12 cellular contexts compared by ENCODE assay signal in the genomic region with DNA sequence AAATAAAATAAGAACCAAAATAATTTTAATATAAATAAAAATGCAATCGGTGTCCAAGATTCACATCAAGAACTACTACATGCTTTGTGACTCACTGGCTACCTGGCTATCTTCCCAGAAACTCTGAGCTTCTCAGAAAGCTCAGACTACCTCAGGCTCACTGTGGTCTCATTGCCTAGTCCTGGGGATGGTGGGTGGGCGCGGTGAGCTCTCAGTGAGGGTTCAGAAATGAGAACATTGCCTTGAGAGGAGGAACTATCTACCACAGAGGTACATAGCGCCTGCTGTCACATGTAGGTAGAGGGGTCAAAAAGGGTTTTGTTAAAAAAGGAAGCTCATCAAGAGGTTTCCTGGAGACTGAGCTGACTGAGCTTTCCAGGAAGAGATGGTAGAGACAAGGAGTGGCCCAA.
A peak's percentile ranks its signal among the peaks of the same experiment; 100 is the strongest.
DNase-seq lines count a peak whose midpoint lies in the region; ATAC-seq lines count a peak whose summit lies in the region.
"Had no signal": no experiment of that assay in that cellular context is flagged by ENCODE, and none has a peak within 500 bp of the region (broad histone marks: within the 10 kb centered on the region; RNA-seq: fewer than 3 reads in every experiment).

No MANE protein-coding gene starts in this region.

- peak; percentile 19 to 37 for ATAC-seq in activated CD4-positive, CD25-positive, alpha-beta regulatory T cell treated with anti-CD3 and anti-CD28 coated beads, Interleukin-2, amount 50 U/mL, for 24 hours
- ATAC-seq in HG03196 (IDR thresholded peaks at IDR 0.05; ENCODE audit: unreplicated experiment) (no peak), GM18498 (IDR thresholded peaks at IDR 0.05; ENCODE audit: unreplicated experiment) (no peak)
- ATAC-seq: natural killer cell treated with Interleukin-12 subunit alpha and Interleukin-12 subunit beta and Interleukin-15 and Interleukin-18, amount 100 ng/mL, for 72 hours had no signal

- DNase-seq in activated CD4-positive, CD25-positive, alpha-beta regulatory T cell treated with anti-CD3 and anti-CD28 coated beads, Interleukin-2, amount 50 U/mL, for 72 hours, result no peak
- DNase-seq in NCI-H226, result peak; percentile 11
- peak; percentile 24 for DNase-seq in dermis blood vessel endothelial cell
- DNase-seq in non-pigmented ciliary epithelial cell (ENCODE audit: low read depth), result peak; percentile 13
- no peak for DNase-seq in NCI-H2081 treated with DMSO at 0.1 percent for 48 hours (lab: John Stamatoyannopoulos, UW)
- DNase-seq: activated T-cell treated with anti-CD3 and anti-CD28 coated beads, Interleukin-2, amount 50 U/mL, for 48 hours; NCI-H1436 treated with DMSO at 0.1 percent for 48 hours; stimulated activated CD4-positive, alpha-beta T cell treated with anti-CD3 and anti-CD28 coated beads, Interleukin-4, amount 100 ng/mL, for 4 hours had no signal

Comparison
In these comparisons a context has a peak if more than half of its experiments do, and no peak if none do; other contexts are left out.
1. ATAC-seq: peak in activated CD4-positive, CD25-positive, alpha-beta regulatory T cell treated with anti-CD3 and anti-CD28 coated beads, Interleukin-2, amount 50 U/mL, for 24 hours (2 of 2); none in HG03196 (single experiment) and GM18498 (single experiment).
2. DNase-seq: peak in NCI-H226 (single experiment), dermis blood vessel endothelial cell (single experiment) and non-pigmented ciliary epithelial cell (single experiment); none in activated CD4-positive, CD25-positive, alpha-beta regulatory T cell treated with anti-CD3 and anti-CD28 coated beads, Interleukin-2, amount 50 U/mL, for 72 hours (single experiment) and NCI-H2081 treated with DMSO at 0.1 percent for 48 hours (single experiment).